ENCODE assay signal across 20 cellular contexts in genomic region chr6:38091626-38092025, GRCh38.
"Had no signal": no experiment of that assay in that cellular context is flagged by ENCODE, and none has a peak within 500 bp of the region (broad histone marks: within the 10 kb centered on the region; RNA-seq: fewer than 3 reads in every experiment).

No MANE protein-coding gene starts in this region.

- H3K27me3 Mint-ChIP-seq: activated CD4-positive, alpha-beta T cell treated with anti-CD3 and anti-CD28 coated beads for 36 hours; activated naive CD8-positive, alpha-beta T cell; type B pancreatic cell had no signal

- H3K27me3 ChIP-seq: cardiac muscle cell, stomach, testis had no signal

- H3K4me2 ChIP-seq: smooth muscle cell had no signal

- H3K9me3 ChIP-seq: stomach, testis had no signal

- H3K9me3 Mint-ChIP-seq: neural crest cell; stimulated activated effector memory CD8-positive, alpha-beta T cell treated with anti-CD3 and anti-CD28 coated beads, Interleukin-12 subunit alpha, Interleukin-12 subunit beta, amount 100 ng/mL, for 72 hours; T-helper 2 cell treated with Interferon-gamma antibody and Interleukin-4, amounts not matched to agents 5 μg/mL and 100 μg/mL, for 36 hours; type B pancreatic cell; WTC11 had no signal

- H3K4me1 Mint-ChIP-seq: activated CD4-positive, alpha-beta T cell treated with anti-CD3 and anti-CD28 coated beads for 36 hours had no signal

- H3K4me3 Mint-ChIP-seq: activated CD4-positive, alpha-beta T cell treated with anti-CD3 and anti-CD28 coated beads for 36 hours; activated naive CD8-positive, alpha-beta T cell; neural crest cell; stimulated activated effector memory CD8-positive, alpha-beta T cell treated with anti-CD3 and anti-CD28 coated beads, Interleukin-12 subunit alpha, Interleukin-12 subunit beta, amount 100 ng/mL, for 72 hours; T-helper 2 cell treated with Interferon-gamma antibody and Interleukin-4, amounts not matched to agents 5 μg/mL and 100 μg/mL, for 36 hours; type B pancreatic cell; WTC11 had no signal

- ATAC-seq: activated CD4-positive, alpha-beta T cell treated with anti-CD3 and anti-CD28 coated beads for 36 hours; left lobe of liver; right cardiac atrium; stimulated activated effector memory CD8-positive, alpha-beta T cell treated with anti-CD3 and anti-CD28 coated beads, Interleukin-12 subunit alpha, Interleukin-12 subunit beta, amount 100 ng/mL, for 72 hours; WTC11 had no signal

- H3K36me3 ChIP-seq: cardiac muscle cell, stomach had no signal

- H3K36me3 Mint-ChIP-seq: WTC11 had no signal

- H3K27ac Mint-ChIP-seq: activated CD4-positive, alpha-beta T cell treated with anti-CD3 and anti-CD28 coated beads for 36 hours; activated naive CD8-positive, alpha-beta T cell; stimulated activated effector memory CD8-positive, alpha-beta T cell treated with anti-CD3 and anti-CD28 coated beads, Interleukin-12 subunit alpha, Interleukin-12 subunit beta, amount 100 ng/mL, for 72 hours; T-helper 2 cell treated with Interferon-gamma antibody and Interleukin-4, amounts not matched to agents 5 μg/mL and 100 μg/mL, for 36 hours; type B pancreatic cell; WTC11 had no signal

- H3K4me3 ChIP-seq: cardiac muscle cell, smooth muscle cell, stomach, testis had no signal

- DNase-seq: activated CD4-positive, alpha-beta T cell treated with anti-CD3 and anti-CD28 coated beads for 36 hours; activated CD4-positive, alpha-beta T cell treated with anti-CD3 and anti-CD28 coated beads, Interleukin-2, amount 50 U/mL, for 48 hours; amniotic stem cell; foreskin melanocyte; hypothalamus; islet precursor cell; midbrain; right cardiac atrium; stimulated activated CD4-positive, alpha-beta T cell treated with anti-CD3 and anti-CD28 coated beads, Interleukin-4, amount 100 ng/mL, for 24 hours; stomach; testis had no signal

- H3K27ac ChIP-seq: cardiac muscle cell, stomach, testis had no signal
